ENCODE assay signal across 15 cellular contexts in genomic region chr4:183401473-183401872, GRCh38. TPM values are rescaled to one million over a fixed set of nuclear protein-coding genes. Genes with fewer than 3 reads are reported as not detected.
DNase-seq lines count a peak whose midpoint lies in the region; ATAC-seq and TF ChIP-seq lines count a peak whose summit lies in the region.
"Had no signal": no experiment of that assay in that cellular context is flagged by ENCODE, and none has a peak within 500 bp of the region (broad histone marks: within the 10 kb centered on the region; RNA-seq: fewer than 3 reads in every experiment).

No MANE protein-coding gene starts in this region.

- DNase-seq in A673 (ENCODE audit: low spot score): no peak
- DNase-seq in ELR (ENCODE audit: low read depth): peak; percentile 14
- peak; percentile 20 for DNase-seq in RKO (ENCODE audit: low spot score)
- peak; percentile 67 for DNase-seq in kidney tubule cell (ENCODE audit: low spot score)
- DNase-seq in superior temporal gyrus (ENCODE audit: extremely low spot score): no peak
- DNase-seq in posterior vena cava (ENCODE audit: low spot score): no peak
- DNase-seq: BE2C; CD4-positive, alpha-beta memory T cell; DMS153; DND-41; GF-D8 had no signal

- H3K27me3 ChIP-seq in A673 (replicated peaks; ENCODE audit: insufficient read depth, low read depth, low read length, poor library complexity): no peaks in the 10 kb centered on the region
- H3K27me3 ChIP-seq: BE2C had no signal

- POLR2A ChIA-PET in A673 (lab: Charles Lee; ENCODE audit: low non-redundant PET): interaction anchor here (0.6 kb wide), 1 partner anchor 11 kb away, joined by 4 read pairs; no protein-coding TSS in a partner anchor

- H3K4me3 ChIP-seq in A673 (ENCODE audit: low read depth, low read length, poor library complexity, severe bottlenecking): no peak overlapping the region

- peak overlapping the region; percentile 65 for H3K27ac ChIP-seq in A673 (ENCODE audit: low read depth, low read length, poor library complexity, severe bottlenecking)
- H3K27ac ChIP-seq: C4-2B, HL-60 had no signal

- H3K4me1 ChIP-seq in A673 (ENCODE audit: insufficient read depth, low read length, poor library complexity, severe bottlenecking): peaks cover 49% of the 10 kb centered on the region
- H3K4me1 ChIP-seq: BE2C had no signal

- CTCF ChIA-PET in A673 (lab: Charles Lee): no interaction called here

- TF ChIP-seq CTCF in A673 (conservative IDR thresholded peaks at IDR 0.05; ENCODE audit: low read depth, low read length): no peak

- H3K9me3 ChIP-seq in A673 (ENCODE audit: low read depth, low read length, poor library complexity, severe bottlenecking): no peaks in the 10 kb centered on the region
- H3K9me3 ChIP-seq: BE2C had no signal

- intact Hi-C loops in A673 (cut with micrococcal nuclease; ENCODE audit: unreplicated experiment) (no loop called here), posterior vena cava (cut with DNase I) (no loop called here)

- no peak for ATAC-seq in HG02610 (IDR thresholded peaks at IDR 0.05; ENCODE audit: unreplicated experiment)
- ATAC-seq: HCT116 had no signal

- no peaks in the 10 kb centered on the region for H3K36me3 ChIP-seq in A673 (ENCODE audit: insufficient read depth, low read length, poor library complexity, severe bottlenecking)
- H3K36me3 ChIP-seq: BE2C had no signal

- BruUV-seq in A673 (replicated peaks; lab: Mats Ljungman, UMichigan): no TSS peak

RNA-seq across cellular contexts. Expression of gene CDKN2AIP, which starts 43.0 kb away (rescaled TPM):
- total RNA-seq in A673 (2021) (20.6 and 21.9 TPM in 2 replicates), posterior vena cava (10 to 100 TPM; 10.8 to 11.0 TPM)

Comparison
In these comparisons a context has a peak if more than half of its experiments do, and no peak if none do; other contexts are left out.
1. DNase-seq: peak in ELR (single experiment), RKO (single experiment) and kidney tubule cell (single experiment); none in A673 (single experiment), superior temporal gyrus (single experiment) and posterior vena cava (single experiment).